Comparison of ENCODE assay signal across 33 cellular contexts in genomic region chr10:80433134-80433533, GRCh38.
"Had no signal": no experiment of that assay in that cellular context is flagged by ENCODE, and none has a peak within 500 bp of the region (broad histone marks: within the 10 kb centered on the region; RNA-seq: fewer than 3 reads in every experiment).

No MANE protein-coding gene starts in this region.

- H3K27me3 Mint-ChIP-seq: activated CD4-positive, alpha-beta memory T cell treated with anti-CD3 and anti-CD28 coated beads for 36 hours; brain had no signal

- H3K27ac ChIP-seq: ascending aorta, breast epithelium, cardiac muscle cell, coronary artery, dorsolateral prefrontal cortex, epithelial cell of prostate, esophagus squamous epithelium, gastroesophageal sphincter, heart right ventricle, VCaP had no signal

- H3K36me3 ChIP-seq: breast epithelium had no signal

- H3K27ac Mint-ChIP-seq: activated CD4-positive, alpha-beta memory T cell treated with anti-CD3 and anti-CD28 coated beads for 36 hours; activated CD8-positive, alpha-beta memory T cell treated with anti-CD3 and anti-CD28 coated beads, Interleukin-2, amount 10 ng/mL, durations not matched to agents 7 days and 5 days; activated CD8-positive, alpha-beta T cell treated with anti-CD3 and anti-CD28 coated beads, Interleukin-2, amount 10 ng/mL, durations not matched to agents 7 days and 5 days; activated naive CD4-positive, alpha-beta T cell treated with anti-CD3 and anti-CD28 coated beads, Interleukin-2, amount 10 ng/mL, durations not matched to agents 7 days and 5 days; activated naive CD8-positive, alpha-beta T cell treated with anti-CD3 and anti-CD28 coated beads, Interleukin-2, amount 10 ng/mL, durations not matched to agents 7 days and 5 days; activated T-helper 1 cell treated with anti-CD3 and anti-CD28 coated beads, Interleukin-12 subunit alpha, Interleukin-12 subunit beta, Interleukin-2, Interleukin-4 antibody, amounts not matched to agents 30 ng/mL and 10 ng/mL and 1 ng/mL, durations not matched to agents 14 hours and 24 hours and 36 hours; brain; dendritic cell treated with granulocyte-macrophage colony-stimulating factor and Interleukin-4, amounts not matched to agents 40 ng/mL and 50 ng/mL, for 4 days; effector memory CD8-positive, alpha-beta T cell; WTC11 had no signal

- H3K4me1 ChIP-seq: ascending aorta, breast epithelium, gastroesophageal sphincter, heart right ventricle had no signal

- H3K4me3 Mint-ChIP-seq: activated CD4-positive, alpha-beta memory T cell treated with anti-CD3 and anti-CD28 coated beads for 36 hours; activated CD8-positive, alpha-beta memory T cell treated with anti-CD3 and anti-CD28 coated beads, Interleukin-2, amount 10 ng/mL, durations not matched to agents 7 days and 5 days; activated CD8-positive, alpha-beta T cell treated with anti-CD3 and anti-CD28 coated beads, Interleukin-2, amount 10 ng/mL, durations not matched to agents 7 days and 5 days; activated naive CD4-positive, alpha-beta T cell treated with anti-CD3 and anti-CD28 coated beads, Interleukin-2, amount 10 ng/mL, durations not matched to agents 7 days and 5 days; activated naive CD8-positive, alpha-beta T cell treated with anti-CD3 and anti-CD28 coated beads, Interleukin-2, amount 10 ng/mL, durations not matched to agents 7 days and 5 days; activated T-helper 1 cell treated with anti-CD3 and anti-CD28 coated beads, Interleukin-12 subunit alpha, Interleukin-12 subunit beta, Interleukin-2, Interleukin-4 antibody, amounts not matched to agents 30 ng/mL and 10 ng/mL and 1 ng/mL, durations not matched to agents 14 hours and 24 hours and 36 hours; brain; central memory CD8-positive, alpha-beta T cell; dendritic cell treated with granulocyte-macrophage colony-stimulating factor and Interleukin-4, amounts not matched to agents 40 ng/mL and 50 ng/mL, for 4 days; effector memory CD8-positive, alpha-beta T cell; WTC11 had no signal

- DNase-seq: activated CD4-positive, alpha-beta memory T cell treated with anti-CD3 and anti-CD28 coated beads for 36 hours; activated CD4-positive, alpha-beta T cell treated with anti-CD3 and anti-CD28 coated beads for 1 hour; activated CD4-positive, alpha-beta T cell treated with anti-CD3 and anti-CD28 coated beads for 48 hours; activated CD4-positive, alpha-beta T cell treated with anti-CD3 and anti-CD28 coated beads, Interleukin-2, amount 50 U/mL, for 1 hour; activated CD8-positive, alpha-beta memory T cell treated with anti-CD3 and anti-CD28 coated beads, Interleukin-2, amount 10 ng/mL, durations not matched to agents 7 days and 5 days; activated CD8-positive, alpha-beta memory T cell treated with anti-CD3 and anti-CD28 coated beads, Interleukin-2, amount 50 U/mL, for 4 hours; activated CD8-positive, alpha-beta T cell treated with anti-CD3 and anti-CD28 coated beads, Interleukin-2, amount 10 ng/mL, durations not matched to agents 7 days and 5 days; activated gamma-delta T cell; activated naive CD4-positive, alpha-beta T cell; activated naive CD4-positive, alpha-beta T cell treated with anti-CD3 and anti-CD28 coated beads, Interleukin-2, amount 10 ng/mL, durations not matched to agents 7 days and 5 days; activated naive CD8-positive, alpha-beta T cell treated with anti-CD3 and anti-CD28 coated beads, Interleukin-2, amount 10 ng/mL, durations not matched to agents 7 days and 5 days; activated T-cell treated with anti-CD3 and anti-CD28 coated beads, Interleukin-2, amount 50 U/mL, for 1 hour; activated T-cell treated with anti-CD3 and anti-CD28 coated beads, Interleukin-2, amount 50 U/mL, for 48 hours; dorsolateral prefrontal cortex; effector memory CD8-positive, alpha-beta T cell; esophagus squamous epithelium; foreskin melanocyte; heart right ventricle; T-helper 2 cell had no signal

- H3K27me3 ChIP-seq: ascending aorta, breast epithelium, cardiac muscle cell, dorsolateral prefrontal cortex, esophagus squamous epithelium, gastroesophageal sphincter, heart right ventricle had no signal

- H3K4me1 Mint-ChIP-seq: activated CD8-positive, alpha-beta memory T cell treated with anti-CD3 and anti-CD28 coated beads, Interleukin-2, amount 10 ng/mL, durations not matched to agents 7 days and 5 days; activated naive CD4-positive, alpha-beta T cell treated with anti-CD3 and anti-CD28 coated beads, Interleukin-2, amount 10 ng/mL, durations not matched to agents 7 days and 5 days; brain; central memory CD8-positive, alpha-beta T cell had no signal

- H3K9me3 Mint-ChIP-seq: activated CD4-positive, alpha-beta memory T cell treated with anti-CD3 and anti-CD28 coated beads for 36 hours; activated naive CD4-positive, alpha-beta T cell treated with anti-CD3 and anti-CD28 coated beads, Interleukin-2, amount 10 ng/mL, durations not matched to agents 7 days and 5 days; activated naive CD4-positive, alpha-beta T cell treated with anti-CD3 and anti-CD28 coated beads, Interleukin-2, amount 50 U/mL, for 72 hours; activated naive CD8-positive, alpha-beta T cell treated with anti-CD3 and anti-CD28 coated beads, Interleukin-2, amount 10 ng/mL, durations not matched to agents 7 days and 5 days; activated T-helper 1 cell treated with anti-CD3 and anti-CD28 coated beads, Interleukin-12 subunit alpha, Interleukin-12 subunit beta, Interleukin-2, Interleukin-4 antibody, amounts not matched to agents 30 ng/mL and 10 ng/mL and 1 ng/mL, durations not matched to agents 14 hours and 24 hours and 36 hours; brain; central memory CD8-positive, alpha-beta T cell; dendritic cell treated with granulocyte-macrophage colony-stimulating factor and Interleukin-4, amounts not matched to agents 40 ng/mL and 50 ng/mL, for 4 days; effector memory CD8-positive, alpha-beta T cell; WTC11 had no signal

- H3K4me3 ChIP-seq: ascending aorta, breast epithelium, cardiac muscle cell, coronary artery, dorsolateral prefrontal cortex, esophagus squamous epithelium, gastroesophageal sphincter, heart right ventricle had no signal

- H3K9me3 ChIP-seq: ascending aorta, breast epithelium, esophagus squamous epithelium, gastroesophageal sphincter, heart right ventricle had no signal

- FAIRE-seq: TTC549 had no signal

- ATAC-seq: activated CD8-positive, alpha-beta memory T cell treated with anti-CD3 and anti-CD28 coated beads, Interleukin-2, amount 10 ng/mL, durations not matched to agents 7 days and 5 days; activated CD8-positive, alpha-beta T cell treated with anti-CD3 and anti-CD28 coated beads, Interleukin-2, amount 10 ng/mL, durations not matched to agents 7 days and 5 days; activated naive CD4-positive, alpha-beta T cell treated with anti-CD3 and anti-CD28 coated beads, Interleukin-2, amount 50 U/mL, for 72 hours; effector memory CD8-positive, alpha-beta T cell; gastroesophageal sphincter; heart right ventricle; WTC11 had no signal
